Comparison of ENCODE assay signal across 11 cellular contexts in the genomic region with DNA sequence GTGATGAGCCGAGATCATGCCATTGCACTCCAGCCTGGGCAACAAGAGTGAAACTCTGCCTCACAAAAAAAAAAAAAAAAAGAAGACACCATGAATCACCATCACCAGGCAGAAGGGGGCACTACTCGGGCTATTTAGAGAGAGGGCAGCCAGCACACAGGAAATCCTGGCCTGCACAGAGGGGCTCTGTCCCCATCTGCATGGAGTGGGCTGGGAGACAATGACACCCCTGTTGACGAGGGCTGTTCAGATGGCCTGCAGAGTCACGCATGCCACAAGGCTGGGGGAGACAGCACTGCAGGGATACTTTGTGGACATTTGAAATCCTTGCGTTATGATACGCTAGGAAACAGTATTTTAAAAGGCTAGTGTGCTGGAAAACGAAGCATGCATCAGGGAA. TPM values are rescaled to one million over a fixed set of nuclear protein-coding genes. Genes with fewer than 3 reads are reported as not detected.
DNase-seq lines count a peak whose midpoint lies in the region; ATAC-seq, FAIRE-seq and TF ChIP-seq lines count a peak whose summit lies in the region.
"Had no signal": no experiment of that assay in that cellular context is flagged by ENCODE, and none has a peak within 500 bp of the region (broad histone marks: within the 10 kb centered on the region; RNA-seq: fewer than 3 reads in every experiment).

No MANE protein-coding gene starts in this region.

- H3K9me3 Mint-ChIP-seq in WTC11: no peaks in the 10 kb centered on the region

- H3K9ac ChIP-seq in kidney (ENCODE audit: low read length in 2 of 2): no peak overlapping the region
- H3K9ac ChIP-seq: KMS-11 had no signal

- H3K27ac Mint-ChIP-seq in WTC11: peak overlapping the region; percentile 79
- H3K27ac Mint-ChIP-seq: B cell had no signal

- TF ChIP-seq CTCF in left ventricle myocardium inferior (IDR thresholded peaks at IDR 0.05; ENCODE audit: borderline replicate concordance) (peak; percentile 12), right atrium auricular region (IDR thresholded peaks at IDR 0.05) (peak in 1 of 2 donors; percentile 15), WTC11 (IDR thresholded peaks at IDR 0.05) (no peak), kidney epithelial cell (IDR thresholded peaks at IDR 0.05; ENCODE audit: insufficient read depth, low read length, poor library complexity, severe bottlenecking) (peak; percentile 27), kidney (IDR thresholded peaks at IDR 0.05; ENCODE audit: borderline replicate concordance, extremely low read depth, insufficient read depth) (no peak)

- intact Hi-C loops in left ventricle myocardium inferior (cut with micrococcal nuclease): no loop called here
- intact Hi-C loops in kidney (cut with DNase I): no loop called here

- peaks cover 82% of the 10 kb centered on the region for H3K4me1 ChIP-seq in left ventricle myocardium inferior
- peaks cover 3 to 54% of the 10 kb centered on the region in 2 donors for H3K4me1 ChIP-seq in right atrium auricular region
- H3K4me1 ChIP-seq in kidney (ENCODE audit: control insufficient read depth in 1 of 2, insufficient read depth in 1 of 2, low read depth in 1 of 2, low read length in 2 of 2): peaks cover 37 to 38% of the 10 kb centered on the region in 2 donors

- H3K4me1 Mint-ChIP-seq in WTC11: peaks cover 57% of the 10 kb centered on the region

- DNase-seq in left ventricle myocardium inferior (no peak), right atrium auricular region (ENCODE audit: low spot score) (no peak), WTC11 (ENCODE audit: low spot score) (peak; percentile 63), kidney epithelial cell (ENCODE audit: low read depth) (no peak), DMS79 treated with DMSO at 0.1 percent for 48 hours (lab: John Stamatoyannopoulos, UW) (no peak), GF-D8 (lab: John Stamatoyannopoulos, UW) (no peak), NCI-H187 treated with DMSO at 0.1 percent for 48 hours (lab: John Stamatoyannopoulos, UW) (no peak), kidney (no peak)
- DNase-seq: SHP77 had no signal

- CTCF ChIA-PET in WTC11 (lab: Charles Lee): interaction anchor here (0.6 to 0.7 kb wide), 4 partner anchors 14 to 62 kb away, joined by 3 to 5 read pairs (median 4); no protein-coding TSS in a partner anchor

- H3K27me3 ChIP-seq in left ventricle myocardium inferior (ENCODE audit: low read depth) (no peaks in the 10 kb centered on the region), right atrium auricular region (no peaks in the 10 kb centered on the region), kidney epithelial cell (ENCODE audit: control insufficient read depth, insufficient read depth, low read length) (no peaks in the 10 kb centered on the region)

- no peaks in the 10 kb centered on the region for H3K36me3 ChIP-seq in left ventricle myocardium inferior
- H3K36me3 ChIP-seq in right atrium auricular region: no peaks in the 10 kb centered on the region
- H3K36me3 ChIP-seq in kidney epithelial cell (ENCODE audit: control insufficient read depth, insufficient read depth, low read length): no peaks in the 10 kb centered on the region
- H3K36me3 ChIP-seq in kidney (ENCODE audit: control insufficient read depth in 1 of 2, insufficient read depth in 2 of 2, low read length in 2 of 2): no peaks in the 10 kb centered on the region

- H3K4me3 ChIP-seq in left ventricle myocardium inferior (no peak overlapping the region), right atrium auricular region (no peak overlapping the region), kidney epithelial cell (ENCODE audit: low read depth, low read length) (no peak overlapping the region), kidney (ENCODE audit: low read length in 2 of 2) (no peak overlapping the region)

- no peaks in the 10 kb centered on the region for H3K36me3 Mint-ChIP-seq in WTC11

- no peaks in the 10 kb centered on the region for H3K27me3 Mint-ChIP-seq in WTC11 (ENCODE audit: low read depth)

- H3K27ac ChIP-seq in left ventricle myocardium inferior (replicated peaks) (peak overlapping the region; percentile 40), right atrium auricular region (no peak overlapping the region), kidney (ENCODE audit: low read depth in 2 of 2, low read length in 2 of 2) (no peak overlapping the region)
- H3K27ac ChIP-seq: KMS-11 had no signal

- H3K9me3 ChIP-seq in left ventricle myocardium inferior (replicated peaks) (no peaks in the 10 kb centered on the region), right atrium auricular region (no peaks in the 10 kb centered on the region), kidney (ENCODE audit: control insufficient read depth in 1 of 2, low read length in 2 of 2) (no peaks in the 10 kb centered on the region)

- FAIRE-seq in kidney (lab: Jason Lieb, UNC): no peak

- peak; percentile 82 for ATAC-seq in WTC11

- POLR2A ChIA-PET in WTC11 (lab: Charles Lee): interaction anchor here (0.6 to 0.7 kb wide), 2 partner anchors 48 to 89 kb away, joined by 3 read pairs; no protein-coding TSS in a partner anchor

- H3K4me3 Mint-ChIP-seq in WTC11: no peak overlapping the region
- H3K4me3 Mint-ChIP-seq: B cell had no signal

TF ChIP-seq in WTC11, 78 proteins besides CTCF, POLR2A, EP300 and RAD21:
- TF ChIP-seq, protein P1, sequence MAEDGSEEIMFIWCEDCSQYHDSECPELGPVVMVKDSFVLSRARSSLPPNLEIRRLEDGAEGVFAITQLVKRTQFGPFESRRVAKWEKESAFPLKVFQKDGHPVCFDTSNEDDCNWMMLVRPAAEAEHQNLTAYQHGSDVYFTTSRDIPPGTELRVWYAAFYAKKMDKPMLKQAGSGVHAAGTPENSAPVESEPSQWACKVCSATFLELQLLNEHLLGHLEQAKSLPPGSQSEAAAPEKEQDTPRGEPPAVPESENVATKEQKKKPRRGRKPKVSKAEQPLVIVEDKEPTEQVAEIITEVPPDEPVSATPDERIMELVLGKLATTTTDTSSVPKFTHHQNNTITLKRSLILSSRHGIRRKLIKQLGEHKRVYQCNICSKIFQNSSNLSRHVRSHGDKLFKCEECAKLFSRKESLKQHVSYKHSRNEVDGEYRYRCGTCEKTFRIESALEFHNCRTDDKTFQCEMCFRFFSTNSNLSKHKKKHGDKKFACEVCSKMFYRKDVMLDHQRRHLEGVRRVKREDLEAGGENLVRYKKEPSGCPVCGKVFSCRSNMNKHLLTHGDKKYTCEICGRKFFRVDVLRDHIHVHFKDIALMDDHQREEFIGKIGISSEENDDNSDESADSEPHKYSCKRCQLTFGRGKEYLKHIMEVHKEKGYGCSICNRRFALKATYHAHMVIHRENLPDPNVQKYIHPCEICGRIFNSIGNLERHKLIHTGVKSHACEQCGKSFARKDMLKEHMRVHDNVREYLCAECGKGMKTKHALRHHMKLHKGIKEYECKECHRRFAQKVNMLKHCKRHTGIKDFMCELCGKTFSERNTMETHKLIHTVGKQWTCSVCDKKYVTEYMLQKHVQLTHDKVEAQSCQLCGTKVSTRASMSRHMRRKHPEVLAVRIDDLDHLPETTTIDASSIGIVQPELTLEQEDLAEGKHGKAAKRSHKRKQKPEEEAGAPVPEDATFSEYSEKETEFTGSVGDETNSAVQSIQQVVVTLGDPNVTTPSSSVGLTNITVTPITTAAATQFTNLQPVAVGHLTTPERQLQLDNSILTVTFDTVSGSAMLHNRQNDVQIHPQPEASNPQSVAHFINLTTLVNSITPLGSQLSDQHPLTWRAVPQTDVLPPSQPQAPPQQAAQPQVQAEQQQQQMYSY (CRISPR knock-in tag; IDR thresholded peaks at IDR 0.05): peak; percentile 74
- TF ChIP-seq, protein P2, sequence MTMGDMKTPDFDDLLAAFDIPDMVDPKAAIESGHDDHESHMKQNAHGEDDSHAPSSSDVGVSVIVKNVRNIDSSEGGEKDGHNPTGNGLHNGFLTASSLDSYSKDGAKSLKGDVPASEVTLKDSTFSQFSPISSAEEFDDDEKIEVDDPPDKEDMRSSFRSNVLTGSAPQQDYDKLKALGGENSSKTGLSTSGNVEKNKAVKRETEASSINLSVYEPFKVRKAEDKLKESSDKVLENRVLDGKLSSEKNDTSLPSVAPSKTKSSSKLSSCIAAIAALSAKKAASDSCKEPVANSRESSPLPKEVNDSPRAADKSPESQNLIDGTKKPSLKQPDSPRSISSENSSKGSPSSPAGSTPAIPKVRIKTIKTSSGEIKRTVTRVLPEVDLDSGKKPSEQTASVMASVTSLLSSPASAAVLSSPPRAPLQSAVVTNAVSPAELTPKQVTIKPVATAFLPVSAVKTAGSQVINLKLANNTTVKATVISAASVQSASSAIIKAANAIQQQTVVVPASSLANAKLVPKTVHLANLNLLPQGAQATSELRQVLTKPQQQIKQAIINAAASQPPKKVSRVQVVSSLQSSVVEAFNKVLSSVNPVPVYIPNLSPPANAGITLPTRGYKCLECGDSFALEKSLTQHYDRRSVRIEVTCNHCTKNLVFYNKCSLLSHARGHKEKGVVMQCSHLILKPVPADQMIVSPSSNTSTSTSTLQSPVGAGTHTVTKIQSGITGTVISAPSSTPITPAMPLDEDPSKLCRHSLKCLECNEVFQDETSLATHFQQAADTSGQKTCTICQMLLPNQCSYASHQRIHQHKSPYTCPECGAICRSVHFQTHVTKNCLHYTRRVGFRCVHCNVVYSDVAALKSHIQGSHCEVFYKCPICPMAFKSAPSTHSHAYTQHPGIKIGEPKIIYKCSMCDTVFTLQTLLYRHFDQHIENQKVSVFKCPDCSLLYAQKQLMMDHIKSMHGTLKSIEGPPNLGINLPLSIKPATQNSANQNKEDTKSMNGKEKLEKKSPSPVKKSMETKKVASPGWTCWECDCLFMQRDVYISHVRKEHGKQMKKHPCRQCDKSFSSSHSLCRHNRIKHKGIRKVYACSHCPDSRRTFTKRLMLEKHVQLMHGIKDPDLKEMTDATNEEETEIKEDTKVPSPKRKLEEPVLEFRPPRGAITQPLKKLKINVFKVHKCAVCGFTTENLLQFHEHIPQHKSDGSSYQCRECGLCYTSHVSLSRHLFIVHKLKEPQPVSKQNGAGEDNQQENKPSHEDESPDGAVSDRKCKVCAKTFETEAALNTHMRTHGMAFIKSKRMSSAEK (CRISPR knock-in tag; IDR thresholded peaks at IDR 0.05; ENCODE audit: borderline replicate concordance): no peak
TF ChIP-seq in WTC11: peak in this region for 1.

RNA-seq across cellular contexts. Expression of a gene that starts 48.3 kb away (rescaled TPM):
- total RNA-seq in left ventricle myocardium inferior: 43.2 TPM
- 10 to 100 TPM; 32.5 to 33.3 TPM for total RNA-seq in right atrium auricular region
- 6.5 to 12.2 TPM (median 9.4 TPM) in 3 replicates for total RNA-seq in WTC11 (2021)
- 24.6 and 27.7 TPM in 2 replicates for total RNA-seq in kidney epithelial cell
- total RNA-seq in kidney: 52.3 TPM
- 33.0 TPM for polyA plus RNA-seq in kidney (ENCODE audit: insufficient read depth, low read depth, low replicate concordance)
- total RNA-seq: B cell had no signal

RNA-seq across cellular contexts. Expression of a gene that starts 57.1 kb away (rescaled TPM):
- total RNA-seq in left ventricle myocardium inferior (89.4 TPM), right atrium auricular region (10 to 100 TPM; 24.1 to 35.3 TPM), WTC11 (2021) (57.9 to 65.3 TPM (median 58.1 TPM) in 3 replicates), kidney epithelial cell (26.1 and 43.2 TPM in 2 replicates), kidney (40.2 TPM)
- polyA plus RNA-seq in kidney (ENCODE audit: insufficient read depth, low read depth, low replicate concordance): 75.3 TPM

Comparison
In these comparisons a context has a peak if more than half of its experiments do, and no peak if none do; other contexts are left out.
1. CTCF ChIP-seq: peak in left ventricle myocardium inferior (single experiment) and kidney epithelial cell (single experiment); none in WTC11 (single experiment) and kidney (single experiment).